In genomic region chr9:19232117-19232829, GRCh38 we compare ENCODE assay signal across 8 cellular contexts. TPM values are rescaled to one million over a fixed set of nuclear protein-coding genes. Genes with fewer than 3 reads are reported as not detected.
DNase-seq lines count a peak whose midpoint lies in the region; ATAC-seq, FAIRE-seq and TF ChIP-seq lines count a peak whose summit lies in the region.

No MANE protein-coding gene starts in this region.

- peak overlapping the region; percentile 79 to 98 for H3K4me3 ChIP-seq in gastroesophageal sphincter
- H3K4me3 ChIP-seq in skeletal muscle tissue (ENCODE audit: low read length in 3 of 3) = peak overlapping the region; percentile 69 to 91 (median 84)

- no peaks in the 10 kb centered on the region for H3K27me3 ChIP-seq in gastroesophageal sphincter
- H3K27me3 ChIP-seq in skeletal muscle tissue (ENCODE audit: control insufficient read depth in 3 of 3, insufficient read depth in 3 of 3, low read length in 3 of 3) = no peaks in the 10 kb centered on the region

- H3K4me1 ChIP-seq in gastroesophageal sphincter (peaks cover 0 to 57% (median 8%) of the 10 kb centered on the region in 3 donors), skeletal muscle tissue (ENCODE audit: control insufficient read depth in 3 of 3, insufficient read depth in 3 of 3, low read length in 3 of 3) (peaks cover 5 to 15% (median 7%) of the 10 kb centered on the region in 3 donors)

- H3K36me3 ChIP-seq in gastroesophageal sphincter = no peaks in the 10 kb centered on the region
- H3K36me3 ChIP-seq in skeletal muscle tissue (ENCODE audit: control insufficient read depth in 3 of 3, insufficient read depth in 3 of 3, low read length in 3 of 3) = no peaks in the 10 kb centered on the region

- ATAC-seq in gastroesophageal sphincter (no peak), HG03571 (IDR thresholded peaks at IDR 0.05; ENCODE audit: unreplicated experiment) (no peak), GM18519 (IDR thresholded peaks at IDR 0.05; ENCODE audit: low FRiP score, unreplicated experiment) (no peak), GM21390 (IDR thresholded peaks at IDR 0.05; ENCODE audit: unreplicated experiment) (no peak)

- TF ChIP-seq EP300 in gastroesophageal sphincter (IDR thresholded peaks at IDR 0.05) = no peak

- H3K9me3 ChIP-seq in gastroesophageal sphincter = no peaks in the 10 kb centered on the region
- H3K9me3 ChIP-seq in skeletal muscle tissue (ENCODE audit: control insufficient read depth in 3 of 3, low read length in 3 of 3) = no peaks in the 10 kb centered on the region

- no peak for DNase-seq in GM18507 (ENCODE audit: extremely low spot score, insufficient read length, low read depth)
- DNase-seq in RKO (ENCODE audit: low spot score) = peak; percentile 47
- no peak for DNase-seq in activated CD4-positive, CD25-positive, alpha-beta regulatory T cell treated with anti-CD3 and anti-CD28 coated beads, Interleukin-2, amount 50 U/mL, for 72 hours

- WGBS in gastroesophageal sphincter (ENCODE audit: low coverage in 1 of 2), 2 donors = 2 to 6% methylated on average over 9 of the region's 9 CpGs

- H3K27ac ChIP-seq in gastroesophageal sphincter = peak overlapping the region; percentile 84 to 99 (median 97)
- no peak overlapping the region for H3K27ac ChIP-seq in skeletal muscle tissue (ENCODE audit: low read depth, low read length)

- TF ChIP-seq CTCF in gastroesophageal sphincter (IDR thresholded peaks at IDR 0.05) = no peak

- peak; percentile 18 for FAIRE-seq in GM18507 (lab: Jason Lieb, UNC)

- TF ChIP-seq POLR2A in gastroesophageal sphincter (IDR thresholded peaks at IDR 0.05) = no peak

- H3K9ac ChIP-seq in skeletal muscle tissue (ENCODE audit: low read depth in 1 of 3, low read length in 3 of 3) = peak overlapping the region; percentile 91 to 97 (median 94)

RNA-seq across cellular contexts. Expression of gene DENND4C, which starts 1.8 kb away (rescaled TPM):
- total RNA-seq in gastroesophageal sphincter (100 to 1,000 TPM in 1 of 4 donors, 10 to 100 TPM in 3; 72.9 to 117 (median 81.9) TPM), skeletal muscle tissue (74.6 TPM)
